Comparison of ENCODE assay signal across 14 cellular contexts in the genomic region with DNA sequence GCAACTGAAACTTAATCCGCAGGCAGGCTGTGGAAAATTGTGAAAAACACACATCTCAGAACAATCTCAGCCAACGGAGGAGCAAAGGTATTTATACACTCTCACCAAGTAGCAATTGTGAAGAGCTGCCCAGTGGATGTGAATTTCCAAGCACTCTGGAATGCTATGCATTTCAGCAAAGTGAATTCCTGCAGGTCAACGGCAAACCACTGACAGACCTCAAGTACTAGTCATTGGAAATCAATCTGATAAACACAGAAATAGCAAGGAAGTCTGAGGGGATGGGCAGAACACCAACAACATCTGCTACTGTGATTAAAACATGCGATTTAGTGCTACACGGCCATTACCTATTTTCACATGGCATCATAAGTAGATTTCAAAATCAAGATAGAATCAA.
DNase-seq lines count a peak whose midpoint lies in the region; ATAC-seq and TF ChIP-seq lines count a peak whose summit lies in the region.
"Had no signal": no experiment of that assay in that cellular context is flagged by ENCODE, and none has a peak within 500 bp of the region (broad histone marks: within the 10 kb centered on the region; RNA-seq: fewer than 3 reads in every experiment).

No MANE protein-coding gene starts in this region.

- H3K36me3 ChIP-seq in HUES6 (ENCODE audit: control insufficient read depth, insufficient read depth, low read length) (no peaks in the 10 kb centered on the region), brain microvascular endothelial cell (replicated peaks) (no peaks in the 10 kb centered on the region), gastroesophageal sphincter (peaks cover 0 to 6% of the 10 kb centered on the region in 2 donors)

- CTCF ChIA-PET in AG04449 (lab: Yijun Ruan, JAX): interaction anchor here (1.4 kb wide), 1 partner anchor 11 kb away, joined by 3 read pairs; no protein-coding TSS in a partner anchor
- CTCF ChIA-PET in CD4-positive, alpha-beta T cell (lab: Charles Lee): no interaction called here

- in situ Hi-C loops in brain microvascular endothelial cell (cut with HindIII; ENCODE audit: low pct_ligation_motif_present, low sequenced_read_pairs) (no loop called here), G401 (cut with HindIII; ENCODE audit: low sequenced_read_pairs) (no loop called here)

- H3K4me1 ChIP-seq in HUES6 (ENCODE audit: control insufficient read depth, insufficient read depth, low read length) (peaks cover 3% of the 10 kb centered on the region; the same call in 1 of the 2 replicates), gastroesophageal sphincter (no peaks in the 10 kb centered on the region)

- 55 to 69% methylated on average over 4 of the region's 5 CpGs for WGBS in gastroesophageal sphincter (ENCODE audit: low coverage in 1 of 2), 2 donors

- POLR2A ChIA-PET in AG04449 (lab: Yijun Ruan, JAX): interaction anchor here (1.1 kb wide), 1 partner anchor 259 kb away, joined by 3 read pairs; no protein-coding TSS in a partner anchor
- POLR2A ChIA-PET in CD4-positive, alpha-beta T cell (lab: Charles Lee): no interaction called here

- TF ChIP-seq EP300 in gastroesophageal sphincter (IDR thresholded peaks at IDR 0.05): no peak

- H3K9me3 Mint-ChIP-seq in CD4-positive, alpha-beta T cell: peaks cover 18% of the 10 kb centered on the region
- H3K9me3 Mint-ChIP-seq in activated T-helper 2 cell treated with anti-CD3 and anti-CD28 coated beads, Interferon-gamma antibody, Interleukin-2, Interleukin-4, amounts not matched to agents 10 μg/mL and 5 μg/mL and 100 μg/mL, durations not matched to agents 14 hours and 24 hours and 36 hours: peaks cover 45% of the 10 kb centered on the region

- ATAC-seq in gastroesophageal sphincter: no peak
- ATAC-seq in CD4-positive, alpha-beta T cell (ENCODE audit: poor library complexity): no peak
- ATAC-seq: stimulated activated naive B cell treated with anti-CD40 and anti-IgM and Interleukin-4, amounts not matched to agents 10 μg/mL and 1 μg/mL and 100 μg/mL, for 72 hours had no signal

- 0 out of 2 replicates have a peak, but pooled peaks cover 6% of the 10 kb centered on the region for H3K9me3 ChIP-seq in HUES6 (ENCODE audit: control insufficient read depth, insufficient read depth, low read depth, low read length)
- peaks cover 0 to 25% (median 0%) of the 10 kb centered on the region in 3 donors for H3K9me3 ChIP-seq in gastroesophageal sphincter
- no peaks in the 10 kb centered on the region for H3K9me3 ChIP-seq in CD4-positive, alpha-beta T cell (ENCODE audit: control insufficient read depth, low read length)

- no peaks in the 10 kb centered on the region for H3K4me1 Mint-ChIP-seq in CD4-positive, alpha-beta T cell (ENCODE audit: low read depth)
- no peaks in the 10 kb centered on the region for H3K4me1 Mint-ChIP-seq in activated T-helper 2 cell treated with anti-CD3 and anti-CD28 coated beads, Interferon-gamma antibody, Interleukin-2, Interleukin-4, amounts not matched to agents 10 μg/mL and 5 μg/mL and 100 μg/mL, durations not matched to agents 14 hours and 24 hours and 36 hours (ENCODE audit: low read depth)
- H3K4me1 Mint-ChIP-seq: B cell; IgD-negative memory B cell; stimulated activated naive B cell treated with anti-CD40 and anti-IgM and Interleukin-4, amounts not matched to agents 10 μg/mL and 1 μg/mL and 100 μg/mL, for 72 hours had no signal

- H3K4me3 ChIP-seq in AG04449 (ENCODE audit: low read depth, low read length) (no peak overlapping the region), HUES6 (ENCODE audit: low read depth, low read length) (no peak overlapping the region), brain microvascular endothelial cell (ENCODE audit: low read depth, low read length) (no peak overlapping the region), gastroesophageal sphincter (no peak overlapping the region)
- H3K4me3 ChIP-seq: SK-N-MC had no signal

- DNase-seq in AG04449 (ENCODE audit: low read depth, low spot score) (peak; percentile 70), brain microvascular endothelial cell (peak; percentile 98), iris pigment epithelial cell (ENCODE audit: low read depth) (peak; percentile 99), G401 (ENCODE audit: low spot score) (no peak)
- no peak for DNase-seq in CD4-positive, alpha-beta T cell
- DNase-seq in activated T-helper 2 cell treated with anti-CD3 and anti-CD28 coated beads, Interferon-gamma antibody, Interleukin-2, Interleukin-4, amounts not matched to agents 10 μg/mL and 5 μg/mL and 100 μg/mL, durations not matched to agents 14 hours and 24 hours and 36 hours (ENCODE audit: low spot score): no peak
- DNase-seq: activated CD4-positive, alpha-beta memory T cell treated with anti-CD3 and anti-CD28 coated beads for 36 hours; stimulated activated CD4-positive, alpha-beta T cell treated with anti-CD3 and anti-CD28 coated beads, Interleukin-15, amount 100 ng/mL, for 24 hours; stimulated activated naive B cell treated with anti-CD40 and anti-IgM and Interleukin-4, amounts not matched to agents 10 μg/mL and 1 μg/mL and 100 μg/mL, for 72 hours had no signal

- no peaks in the 10 kb centered on the region for H3K36me3 Mint-ChIP-seq in CD4-positive, alpha-beta T cell (ENCODE audit: low read depth)
- no peaks in the 10 kb centered on the region for H3K36me3 Mint-ChIP-seq in activated T-helper 2 cell treated with anti-CD3 and anti-CD28 coated beads, Interferon-gamma antibody, Interleukin-2, Interleukin-4, amounts not matched to agents 10 μg/mL and 5 μg/mL and 100 μg/mL, durations not matched to agents 14 hours and 24 hours and 36 hours (ENCODE audit: low read depth)
- H3K36me3 Mint-ChIP-seq: activated CD4-positive, alpha-beta memory T cell treated with anti-CD3 and anti-CD28 coated beads for 36 hours; IgD-negative memory B cell; stimulated activated naive B cell treated with anti-CD40 and anti-IgM and Interleukin-4, amounts not matched to agents 10 μg/mL and 1 μg/mL and 100 μg/mL, for 72 hours had no signal

- no peaks in the 10 kb centered on the region for H3K27me3 Mint-ChIP-seq in CD4-positive, alpha-beta T cell
- no peaks in the 10 kb centered on the region for H3K27me3 Mint-ChIP-seq in activated T-helper 2 cell treated with anti-CD3 and anti-CD28 coated beads, Interferon-gamma antibody, Interleukin-2, Interleukin-4, amounts not matched to agents 10 μg/mL and 5 μg/mL and 100 μg/mL, durations not matched to agents 14 hours and 24 hours and 36 hours (ENCODE audit: low read depth)
- H3K27me3 Mint-ChIP-seq: activated CD4-positive, alpha-beta memory T cell treated with anti-CD3 and anti-CD28 coated beads for 36 hours; B cell; IgD-negative memory B cell; stimulated activated naive B cell treated with anti-CD40 and anti-IgM and Interleukin-4, amounts not matched to agents 10 μg/mL and 1 μg/mL and 100 μg/mL, for 72 hours had no signal

- H3K27ac Mint-ChIP-seq in CD4-positive, alpha-beta T cell: no peak overlapping the region
- H3K27ac Mint-ChIP-seq in activated T-helper 2 cell treated with anti-CD3 and anti-CD28 coated beads, Interferon-gamma antibody, Interleukin-2, Interleukin-4, amounts not matched to agents 10 μg/mL and 5 μg/mL and 100 μg/mL, durations not matched to agents 14 hours and 24 hours and 36 hours: no peak overlapping the region
- H3K27ac Mint-ChIP-seq: activated CD4-positive, alpha-beta memory T cell treated with anti-CD3 and anti-CD28 coated beads for 36 hours; B cell; IgD-negative memory B cell; stimulated activated naive B cell treated with anti-CD40 and anti-IgM and Interleukin-4, amounts not matched to agents 10 μg/mL and 1 μg/mL and 100 μg/mL, for 72 hours had no signal

- no peak for TF ChIP-seq POLR2A in gastroesophageal sphincter (IDR thresholded peaks at IDR 0.05)

- intact Hi-C loops in CD4-positive, alpha-beta T cell (cut with DNase I, micrococcal nuclease): no loop called here
- intact Hi-C loops in activated T-helper 2 cell treated with anti-CD3 and anti-CD28 coated beads, Interferon-gamma antibody, Interleukin-2, Interleukin-4, amounts not matched to agents 10 μg/mL and 5 μg/mL and 100 μg/mL, durations not matched to agents 14 hours and 24 hours and 36 hours (cut with micrococcal nuclease): no loop called here

- H3K27me3 ChIP-seq in HUES6 (ENCODE audit: control insufficient read depth, insufficient read depth, low read length): no peaks in the 10 kb centered on the region
- no peaks in the 10 kb centered on the region for H3K27me3 ChIP-seq in brain microvascular endothelial cell (replicated peaks)
- no peaks in the 10 kb centered on the region for H3K27me3 ChIP-seq in gastroesophageal sphincter
- H3K27me3 ChIP-seq in CD4-positive, alpha-beta T cell (ENCODE audit: control insufficient read depth, insufficient read depth, low read length): no peaks in the 10 kb centered on the region

- H3K27ac ChIP-seq in HUES6 (ENCODE audit: low read depth, low read length) (no peak overlapping the region), brain microvascular endothelial cell (peak overlapping the region; percentile 66), gastroesophageal sphincter (no peak overlapping the region)
- H3K27ac ChIP-seq in CD4-positive, alpha-beta T cell (ENCODE audit: low read depth, low read length): no peak overlapping the region
- H3K27ac ChIP-seq: SK-N-MC had no signal

- peak overlapping the region; percentile 38 for H3K9ac ChIP-seq in HUES6 (ENCODE audit: low read length)

- TF ChIP-seq CTCF in AG04449 (IDR thresholded peaks at IDR 0.05; ENCODE audit: insufficient read depth, low read length, missing control alignments): no peak
- no peak for TF ChIP-seq CTCF in brain microvascular endothelial cell (IDR thresholded peaks at IDR 0.05; ENCODE audit: low read depth, low read length, missing control alignments)
- TF ChIP-seq CTCF in gastroesophageal sphincter (IDR thresholded peaks at IDR 0.05): no peak
- no peak for TF ChIP-seq CTCF in CD4-positive, alpha-beta T cell (IDR thresholded peaks at IDR 0.05)

- H3K4me3 Mint-ChIP-seq in CD4-positive, alpha-beta T cell: no peak overlapping the region
- no peak overlapping the region for H3K4me3 Mint-ChIP-seq in activated T-helper 2 cell treated with anti-CD3 and anti-CD28 coated beads, Interferon-gamma antibody, Interleukin-2, Interleukin-4, amounts not matched to agents 10 μg/mL and 5 μg/mL and 100 μg/mL, durations not matched to agents 14 hours and 24 hours and 36 hours (ENCODE audit: low read depth)
- H3K4me3 Mint-ChIP-seq: activated CD4-positive, alpha-beta memory T cell treated with anti-CD3 and anti-CD28 coated beads for 36 hours; B cell; IgD-negative memory B cell; stimulated activated naive B cell treated with anti-CD40 and anti-IgM and Interleukin-4, amounts not matched to agents 10 μg/mL and 1 μg/mL and 100 μg/mL, for 72 hours had no signal

Comparison
In these comparisons a context has a peak if more than half of its experiments do, and no peak if none do; other contexts are left out.
1. DNase-seq: peak in AG04449 (single experiment), brain microvascular endothelial cell (single experiment) and iris pigment epithelial cell (single experiment); none in CD4-positive, alpha-beta T cell (0 of 10), activated T-helper 2 cell treated with anti-CD3 and anti-CD28 coated beads, Interferon-gamma antibody, Interleukin-2, Interleukin-4, amounts not matched to agents 10 μg/mL and 5 μg/mL and 100 μg/mL, durations not matched to agents 14 hours and 24 hours and 36 hours (single experiment) and G401 (single experiment).